ENCODE assay signal across 1 cellular context in genomic region chr17:48634446-48635208, GRCh38.
A peak's percentile ranks its signal among the peaks of the same experiment; 100 is the strongest.
TF ChIP-seq lines count a peak whose summit lies in the region.

No MANE protein-coding gene starts in this region.

TF ChIP-seq in H1, 55 proteins besides CTCF, POLR2A, EP300 and RAD21:
- TF ChIP-seq CTBP2 (IDR thresholded peaks at IDR 0.05; ENCODE audit: borderline replicate concordance, insufficient read depth, insufficient read length, low read length), result peak; percentile 26
- no peak for TF ChIP-seq CHD2 (IDR thresholded peaks at IDR 0.05; ENCODE audit: low read length)
- TF ChIP-seq HDAC2 (IDR thresholded peaks at IDR 0.05; ENCODE audit: borderline replicate concordance in 1 of 2, low read depth in 2 of 2, low read length in 2 of 2), result no peak
- TF ChIP-seq FOSL1 (IDR thresholded peaks at IDR 0.05; ENCODE audit: insufficient read depth, low read depth, low read length), result no peak
- no peak for TF ChIP-seq USF2 (IDR thresholded peaks at IDR 0.05; ENCODE audit: low read length)
- TF ChIP-seq TAF1 (IDR thresholded peaks at IDR 0.05; ENCODE audit: low read depth, low read length), result no peak
- no peak for TF ChIP-seq NANOG (IDR thresholded peaks at IDR 0.05; ENCODE audit: insufficient read depth, low read depth, low read length, poor library complexity, severe bottlenecking)
- no peak for TF ChIP-seq YY1 (IDR thresholded peaks at IDR 0.05; ENCODE audit: low read depth, low read length)
- TF ChIP-seq RNF2 (IDR thresholded peaks at IDR 0.05; ENCODE audit: borderline replicate concordance, low read depth, low read length, missing control alignments, poor library complexity, severe bottlenecking), result peak; percentile 83
- no peak for TF ChIP-seq PHF8 (conservative IDR thresholded peaks at IDR 0.05; ENCODE audit: low read depth, low read length)
- no peak for TF ChIP-seq CHD7 (IDR thresholded peaks at IDR 0.05; ENCODE audit: insufficient replicate concordance, low read length)
- no peak for TF ChIP-seq KDM4A (IDR thresholded peaks at IDR 0.05; ENCODE audit: low read depth, low read length, severe bottlenecking)
- peak; percentile 74; the same call in 1 of the 2 replicates for TF ChIP-seq CBX8 (IDR thresholded peaks at IDR 0.05; ENCODE audit: borderline replicate concordance, low read depth, low read length)
TF ChIP-seq in H1: peak in this region for 3.
